In the genomic region with DNA sequence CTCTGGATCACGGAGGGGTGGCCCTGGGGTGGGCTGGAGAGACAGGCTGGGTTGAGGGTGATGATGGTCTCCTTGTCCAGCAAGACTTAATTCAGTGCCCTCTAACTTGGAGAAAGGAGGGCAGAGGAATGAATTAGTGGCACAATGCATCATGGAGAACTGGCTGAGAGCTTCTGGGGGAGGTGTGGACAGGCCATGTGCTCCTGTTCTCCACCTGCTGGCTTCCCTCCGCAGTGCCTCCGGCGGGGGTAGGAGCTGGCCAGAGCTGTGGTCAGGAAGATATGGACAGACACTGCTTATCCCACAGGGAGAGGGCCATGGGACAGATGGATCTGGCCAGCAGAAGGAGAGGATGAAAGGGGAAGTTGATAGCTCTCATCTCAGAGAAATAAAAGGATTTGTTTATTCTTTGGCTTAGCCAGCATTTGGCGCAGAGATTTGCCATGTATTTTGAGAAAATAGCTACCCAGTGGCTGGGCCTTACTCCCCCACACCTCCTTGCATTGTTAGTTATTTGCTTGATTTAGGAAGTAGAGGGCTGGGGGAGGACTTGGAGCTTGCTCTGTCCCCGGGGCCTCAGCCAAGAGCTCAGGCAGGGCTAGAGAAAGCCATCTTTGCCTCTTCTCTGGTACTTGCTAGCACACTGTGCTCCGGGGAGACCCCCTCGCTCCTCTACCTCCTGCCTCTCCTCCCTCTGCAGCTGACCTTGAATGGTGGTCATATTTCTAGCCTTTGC, we compare ENCODE assay signal across 8 cellular contexts.
DNase-seq lines count a peak whose midpoint lies in the region; ATAC-seq, FAIRE-seq and TF ChIP-seq lines count a peak whose summit lies in the region.

No MANE protein-coding gene starts in this region.

- H3K9me3 ChIP-seq in small intestine (ENCODE audit: control insufficient read depth, low read depth), result no peaks in the 10 kb centered on the region

- H3K27ac ChIP-seq in layer of hippocampus (ENCODE audit: low read depth, low read length) (peak overlapping the region; percentile 81), small intestine (ENCODE audit: low read depth in 1 of 2, low read length in 1 of 2) (no peak overlapping the region)

- no peak for FAIRE-seq in small intestine (lab: Jason Lieb, UNC)

- H3K4me3 ChIP-seq in AG10803 (ENCODE audit: low read length) (peak overlapping the region; percentile 61), small intestine (ENCODE audit: low read depth in 1 of 2, low read length in 2 of 2) (no peak overlapping the region)

- no peaks in the 10 kb centered on the region for H3K36me3 ChIP-seq in small intestine (ENCODE audit: control insufficient read depth in 2 of 2, insufficient read depth in 2 of 2, low read length in 2 of 2)

- peak; percentile 53 for TF ChIP-seq CTCF in AG10803 (conservative IDR thresholded peaks at IDR 0.05; ENCODE audit: low read length)

- ATAC-seq in HG03442 (IDR thresholded peaks at IDR 0.05; ENCODE audit: unreplicated experiment) (no peak), HG03469 (IDR thresholded peaks at IDR 0.05; ENCODE audit: unreplicated experiment) (no peak)

- H3K27me3 Mint-ChIP-seq in activated T-helper 1 cell treated with anti-CD3 and anti-CD28 coated beads, Interleukin-12 subunit alpha, Interleukin-12 subunit beta, Interleukin-2, Interleukin-4 antibody, amounts not matched to agents 30 ng/mL and 10 ng/mL and 1 ng/mL, durations not matched to agents 14 hours and 24 hours and 36 hours (ENCODE audit: insufficient read depth), result no peaks in the 10 kb centered on the region

- H3K4me1 ChIP-seq in small intestine (ENCODE audit: control insufficient read depth in 2 of 2, insufficient read depth in 1 of 2, low read depth in 1 of 2, low read length in 1 of 2), result no peaks in the 10 kb centered on the region

- no peaks in the 10 kb centered on the region for H3K9me3 Mint-ChIP-seq in activated T-helper 1 cell treated with anti-CD3 and anti-CD28 coated beads, Interleukin-12 subunit alpha, Interleukin-12 subunit beta, Interleukin-2, Interleukin-4 antibody, amounts not matched to agents 30 ng/mL and 10 ng/mL and 1 ng/mL, durations not matched to agents 14 hours and 24 hours and 36 hours

- 70 to 78% (median 76%) methylated on average over 8 of the region's 8 CpGs for WGBS in small intestine, 3 donors

- H3K27me3 ChIP-seq in layer of hippocampus (ENCODE audit: control insufficient read depth, insufficient read depth, low read length), result no peaks in the 10 kb centered on the region
- no peaks in the 10 kb centered on the region for H3K27me3 ChIP-seq in small intestine (ENCODE audit: control insufficient read depth in 2 of 2, insufficient read depth in 2 of 2, low read length in 2 of 2)

- no peak overlapping the region for H3K4me3 Mint-ChIP-seq in activated T-helper 1 cell treated with anti-CD3 and anti-CD28 coated beads, Interleukin-12 subunit alpha, Interleukin-12 subunit beta, Interleukin-2, Interleukin-4 antibody, amounts not matched to agents 30 ng/mL and 10 ng/mL and 1 ng/mL, durations not matched to agents 14 hours and 24 hours and 36 hours

- no peak overlapping the region for H3K27ac Mint-ChIP-seq in activated T-helper 1 cell treated with anti-CD3 and anti-CD28 coated beads, Interleukin-12 subunit alpha, Interleukin-12 subunit beta, Interleukin-2, Interleukin-4 antibody, amounts not matched to agents 30 ng/mL and 10 ng/mL and 1 ng/mL, durations not matched to agents 14 hours and 24 hours and 36 hours

- H3K4me1 Mint-ChIP-seq in activated T-helper 1 cell treated with anti-CD3 and anti-CD28 coated beads, Interleukin-12 subunit alpha, Interleukin-12 subunit beta, Interleukin-2, Interleukin-4 antibody, amounts not matched to agents 30 ng/mL and 10 ng/mL and 1 ng/mL, durations not matched to agents 14 hours and 24 hours and 36 hours (ENCODE audit: low read depth), result peaks cover 32% of the 10 kb centered on the region

- intact Hi-C loops in activated T-helper 1 cell treated with anti-CD3 and anti-CD28 coated beads, Interleukin-12 subunit alpha, Interleukin-12 subunit beta, Interleukin-2, Interleukin-4 antibody, amounts not matched to agents 30 ng/mL and 10 ng/mL and 1 ng/mL, durations not matched to agents 14 hours and 24 hours and 36 hours (cut with micrococcal nuclease), result no loop called here

- peaks cover 11% of the 10 kb centered on the region for H3K36me3 Mint-ChIP-seq in activated T-helper 1 cell treated with anti-CD3 and anti-CD28 coated beads, Interleukin-12 subunit alpha, Interleukin-12 subunit beta, Interleukin-2, Interleukin-4 antibody, amounts not matched to agents 30 ng/mL and 10 ng/mL and 1 ng/mL, durations not matched to agents 14 hours and 24 hours and 36 hours (ENCODE audit: low read depth)

- DNase-seq in AG10803 (ENCODE audit: low read depth), result peak; percentile 40
- DNase-seq in HT1080 (ENCODE audit: low read depth), result peak; percentile 36
- DNase-seq in astrocyte of the hippocampus (ENCODE audit: low read depth, low spot score), result peak; percentile 61
- DNase-seq in activated T-helper 1 cell treated with anti-CD3 and anti-CD28 coated beads, Interleukin-12 subunit alpha, Interleukin-12 subunit beta, Interleukin-2, Interleukin-4 antibody, amounts not matched to agents 30 ng/mL and 10 ng/mL and 1 ng/mL, durations not matched to agents 14 hours and 24 hours and 36 hours (ENCODE audit: low spot score), result no peak
- no peak for DNase-seq in small intestine

Comparison
In these comparisons a context has a peak if more than half of its experiments do, and no peak if none do; other contexts are left out.
1. DNase-seq: peak in AG10803 (single experiment), HT1080 (single experiment) and astrocyte of the hippocampus (single experiment); none in activated T-helper 1 cell treated with anti-CD3 and anti-CD28 coated beads, Interleukin-12 subunit alpha, Interleukin-12 subunit beta, Interleukin-2, Interleukin-4 antibody, amounts not matched to agents 30 ng/mL and 10 ng/mL and 1 ng/mL, durations not matched to agents 14 hours and 24 hours and 36 hours (single experiment) and small intestine (single experiment).